Comparison of ENCODE assay signal across 1 cellular context in genomic region chr9:113524460-113524859, GRCh38.
TF ChIP-seq lines count a peak whose summit lies in the region.

No MANE protein-coding gene starts in this region.

TF ChIP-seq in HepG2, 621 proteins besides CTCF, POLR2A, EP300 and RAD21 (continued from another document):
- TF ChIP-seq, protein P1, sequence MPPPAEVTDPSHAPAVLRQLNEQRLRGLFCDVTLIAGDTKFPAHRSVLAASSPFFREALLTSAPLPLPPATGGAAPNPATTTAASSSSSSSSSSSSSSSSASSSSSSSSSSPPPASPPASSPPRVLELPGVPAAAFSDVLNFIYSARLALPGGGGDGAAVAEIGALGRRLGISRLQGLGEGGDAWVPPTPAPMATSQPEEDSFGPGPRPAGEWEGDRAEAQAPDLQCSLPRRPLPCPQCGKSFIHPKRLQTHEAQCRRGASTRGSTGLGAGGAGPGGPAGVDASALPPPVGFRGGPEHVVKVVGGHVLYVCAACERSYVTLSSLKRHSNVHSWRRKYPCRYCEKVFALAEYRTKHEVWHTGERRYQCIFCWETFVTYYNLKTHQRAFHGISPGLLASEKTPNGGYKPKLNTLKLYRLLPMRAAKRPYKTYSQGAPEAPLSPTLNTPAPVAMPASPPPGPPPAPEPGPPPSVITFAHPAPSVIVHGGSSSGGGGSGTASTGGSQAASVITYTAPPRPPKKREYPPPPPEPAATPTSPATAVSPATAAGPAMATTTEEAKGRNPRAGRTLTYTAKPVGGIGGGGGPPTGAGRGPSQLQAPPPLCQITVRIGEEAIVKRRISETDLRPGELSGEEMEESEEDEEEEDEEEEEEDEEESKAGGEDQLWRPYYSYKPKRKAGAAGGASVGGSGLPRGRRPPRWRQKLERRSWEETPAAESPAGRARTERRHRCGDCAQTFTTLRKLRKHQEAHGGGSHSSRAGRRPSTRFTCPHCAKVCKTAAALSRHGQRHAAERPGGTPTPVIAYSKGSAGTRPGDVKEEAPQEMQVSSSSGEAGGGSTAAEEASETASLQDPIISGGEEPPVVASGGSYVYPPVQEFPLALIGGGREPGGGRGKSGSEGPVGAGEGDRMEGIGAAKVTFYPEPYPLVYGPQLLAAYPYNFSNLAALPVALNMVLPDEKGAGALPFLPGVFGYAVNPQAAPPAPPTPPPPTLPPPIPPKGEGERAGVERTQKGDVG (CRISPR knock-in tag; IDR thresholded peaks at IDR 0.05; ENCODE audit: borderline replicate concordance) = no peak
- TF ChIP-seq ZMYM2 (CRISPR knock-in tag; IDR thresholded peaks at IDR 0.05) = no peak
- TF ChIP-seq ZFP41 (CRISPR knock-in tag; IDR thresholded peaks at IDR 0.05; ENCODE audit: borderline replicate concordance) = no peak
- TF ChIP-seq ATM (IDR thresholded peaks at IDR 0.05; ENCODE audit: borderline replicate concordance) = no peak
- no peak for TF ChIP-seq CAMTA2 (CRISPR knock-in tag; IDR thresholded peaks at IDR 0.05; ENCODE audit: borderline replicate concordance)
- TF ChIP-seq ETV5 (CRISPR knock-in tag; IDR thresholded peaks at IDR 0.05; ENCODE audit: borderline replicate concordance) = no peak
- no peak for TF ChIP-seq ZNF225 (CRISPR knock-in tag; IDR thresholded peaks at IDR 0.05)
- no peak for TF ChIP-seq ZBTB7A (CRISPR knock-in tag; IDR thresholded peaks at IDR 0.05)
- TF ChIP-seq FOSL2 (CRISPR knock-in tag; IDR thresholded peaks at IDR 0.05) = no peak
- TF ChIP-seq, protein P2, sequence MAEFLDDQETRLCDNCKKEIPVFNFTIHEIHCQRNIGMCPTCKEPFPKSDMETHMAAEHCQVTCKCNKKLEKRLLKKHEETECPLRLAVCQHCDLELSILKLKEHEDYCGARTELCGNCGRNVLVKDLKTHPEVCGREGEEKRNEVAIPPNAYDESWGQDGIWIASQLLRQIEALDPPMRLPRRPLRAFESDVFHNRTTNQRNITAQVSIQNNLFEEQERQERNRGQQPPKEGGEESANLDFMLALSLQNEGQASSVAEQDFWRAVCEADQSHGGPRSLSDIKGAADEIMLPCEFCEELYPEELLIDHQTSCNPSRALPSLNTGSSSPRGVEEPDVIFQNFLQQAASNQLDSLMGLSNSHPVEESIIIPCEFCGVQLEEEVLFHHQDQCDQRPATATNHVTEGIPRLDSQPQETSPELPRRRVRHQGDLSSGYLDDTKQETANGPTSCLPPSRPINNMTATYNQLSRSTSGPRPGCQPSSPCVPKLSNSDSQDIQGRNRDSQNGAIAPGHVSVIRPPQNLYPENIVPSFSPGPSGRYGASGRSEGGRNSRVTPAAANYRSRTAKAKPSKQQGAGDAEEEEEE (CRISPR knock-in tag; IDR thresholded peaks at IDR 0.05; ENCODE audit: borderline replicate concordance) = no peak
- TF ChIP-seq ZNF33A (CRISPR knock-in tag; IDR thresholded peaks at IDR 0.05; ENCODE audit: borderline replicate concordance) = no peak
- TF ChIP-seq, protein P3, sequence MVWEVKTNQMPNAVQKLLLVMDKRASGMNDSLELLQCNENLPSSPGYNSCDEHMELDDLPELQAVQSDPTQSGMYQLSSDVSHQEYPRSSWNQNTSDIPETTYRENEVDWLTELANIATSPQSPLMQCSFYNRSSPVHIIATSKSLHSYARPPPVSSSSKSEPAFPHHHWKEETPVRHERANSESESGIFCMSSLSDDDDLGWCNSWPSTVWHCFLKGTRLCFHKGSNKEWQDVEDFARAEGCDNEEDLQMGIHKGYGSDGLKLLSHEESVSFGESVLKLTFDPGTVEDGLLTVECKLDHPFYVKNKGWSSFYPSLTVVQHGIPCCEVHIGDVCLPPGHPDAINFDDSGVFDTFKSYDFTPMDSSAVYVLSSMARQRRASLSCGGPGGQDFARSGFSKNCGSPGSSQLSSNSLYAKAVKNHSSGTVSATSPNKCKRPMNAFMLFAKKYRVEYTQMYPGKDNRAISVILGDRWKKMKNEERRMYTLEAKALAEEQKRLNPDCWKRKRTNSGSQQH (CRISPR knock-in tag; IDR thresholded peaks at IDR 0.05; ENCODE audit: low read depth) = no peak
- TF ChIP-seq, protein P4, sequence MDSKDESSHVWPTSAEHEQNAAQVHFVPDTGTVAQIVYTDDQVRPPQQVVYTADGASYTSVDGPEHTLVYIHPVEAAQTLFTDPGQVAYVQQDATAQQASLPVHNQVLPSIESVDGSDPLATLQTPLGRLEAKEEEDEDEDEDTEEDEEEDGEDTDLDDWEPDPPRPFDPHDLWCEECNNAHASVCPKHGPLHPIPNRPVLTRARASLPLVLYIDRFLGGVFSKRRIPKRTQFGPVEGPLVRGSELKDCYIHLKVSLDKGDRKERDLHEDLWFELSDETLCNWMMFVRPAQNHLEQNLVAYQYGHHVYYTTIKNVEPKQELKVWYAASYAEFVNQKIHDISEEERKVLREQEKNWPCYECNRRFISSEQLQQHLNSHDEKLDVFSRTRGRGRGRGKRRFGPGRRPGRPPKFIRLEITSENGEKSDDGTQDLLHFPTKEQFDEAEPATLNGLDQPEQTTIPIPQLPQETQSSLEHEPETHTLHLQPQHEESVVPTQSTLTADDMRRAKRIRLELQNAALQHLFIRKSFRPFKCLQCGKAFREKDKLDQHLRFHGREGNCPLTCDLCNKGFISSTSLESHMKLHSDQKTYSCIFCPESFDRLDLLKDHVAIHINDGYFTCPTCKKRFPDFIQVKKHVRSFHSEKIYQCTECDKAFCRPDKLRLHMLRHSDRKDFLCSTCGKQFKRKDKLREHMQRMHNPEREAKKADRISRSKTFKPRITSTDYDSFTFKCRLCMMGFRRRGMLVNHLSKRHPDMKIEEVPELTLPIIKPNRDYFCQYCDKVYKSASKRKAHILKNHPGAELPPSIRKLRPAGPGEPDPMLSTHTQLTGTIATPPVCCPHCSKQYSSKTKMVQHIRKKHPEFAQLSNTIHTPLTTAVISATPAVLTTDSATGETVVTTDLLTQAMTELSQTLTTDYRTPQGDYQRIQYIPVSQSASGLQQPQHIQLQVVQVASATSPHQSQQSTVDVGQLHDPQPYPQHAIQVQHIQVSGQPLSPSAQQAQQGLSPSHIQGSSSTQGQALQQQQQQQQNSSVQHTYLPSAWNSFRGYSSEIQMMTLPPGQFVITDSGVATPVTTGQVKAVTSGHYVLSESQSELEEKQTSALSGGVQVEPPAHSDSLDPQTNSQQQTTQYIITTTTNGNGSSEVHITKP (CRISPR knock-in tag; IDR thresholded peaks at IDR 0.05; ENCODE audit: low read depth) = no peak
- TF ChIP-seq, protein P5, sequence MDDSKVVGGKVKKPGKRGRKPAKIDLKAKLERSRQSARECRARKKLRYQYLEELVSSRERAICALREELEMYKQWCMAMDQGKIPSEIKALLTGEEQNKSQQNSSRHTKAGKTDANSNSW (CRISPR knock-in tag; IDR thresholded peaks at IDR 0.05; ENCODE audit: borderline replicate concordance) = no peak
- TF ChIP-seq ZNF781 (CRISPR knock-in tag; IDR thresholded peaks at IDR 0.05; ENCODE audit: borderline replicate concordance, not compliant biosample characterization) = no peak
- TF ChIP-seq THAP11 (CRISPR knock-in tag; IDR thresholded peaks at IDR 0.05) = no peak
- TF ChIP-seq ZKSCAN5 (CRISPR knock-in tag; IDR thresholded peaks at IDR 0.05) = no peak
